ENCODE assay signal across 9 cellular contexts in genomic region chr10:11874568-11875182, GRCh38. TPM values are rescaled to one million over a fixed set of nuclear protein-coding genes. Genes with fewer than 3 reads are reported as not detected.
DNase-seq lines count a peak whose midpoint lies in the region; ATAC-seq and TF ChIP-seq lines count a peak whose summit lies in the region.
"Had no signal": no experiment of that assay in that cellular context is flagged by ENCODE, and none has a peak within 500 bp of the region (broad histone marks: within the 10 kb centered on the region; RNA-seq: fewer than 3 reads in every experiment).

No MANE protein-coding gene starts in this region.

- DNase-seq in NCI-H2029 (lab: John Stamatoyannopoulos, UW) (peak; percentile 20), NCI-H2029 treated with DMSO at 0.1 percent for 48 hours (lab: John Stamatoyannopoulos, UW) (no peak), T-cell (peak in 30 of 34 experiments; percentile 4 to 63 (median 30)), ecto neural progenitor cell (ENCODE audit: low spot score) (peak; percentile 91), mesothelial cell of epicardium (ENCODE audit: low spot score in 2 of 2, unreplicated experiment in 2 of 2) (peak; percentile 76 to 94), GM03348 (ENCODE audit: low spot score) (no peak)
- DNase-seq in stimulated activated naive CD4-positive, alpha-beta T cell treated with Interleukin-2 at 50 U/mL for 16 hours (lab: John Stamatoyannopoulos, UW) = peak; percentile 8

- H3K9me3 Mint-ChIP-seq in T-cell = no peaks in the 10 kb centered on the region
- H3K9me3 Mint-ChIP-seq in mesothelial cell of epicardium = no peaks in the 10 kb centered on the region

- TF ChIP-seq CTCF in mesothelial cell of epicardium (IDR thresholded peaks at IDR 0.05; ENCODE audit: unreplicated experiment) = no peak

- peak overlapping the region in 2 of 3 donors; percentile 31 to 50 for H3K4me3 Mint-ChIP-seq in T-cell
- H3K4me3 Mint-ChIP-seq in mesothelial cell of epicardium = peak overlapping the region; percentile 44

- H3K27ac Mint-ChIP-seq in T-cell = no peak overlapping the region
- H3K27ac Mint-ChIP-seq in mesothelial cell of epicardium = peak overlapping the region; percentile 99

- ATAC-seq in T-cell (replicated peaks in 1 of 4) (peak; percentile 42 to 88 (median 62)), GM19397 (IDR thresholded peaks at IDR 0.05; ENCODE audit: unreplicated experiment) (no peak)

- peaks cover 13 to 26% (median 19%) of the 10 kb centered on the region in 3 donors for H3K4me1 Mint-ChIP-seq in T-cell
- peaks cover 72% of the 10 kb centered on the region for H3K4me1 Mint-ChIP-seq in mesothelial cell of epicardium

- H3K36me3 Mint-ChIP-seq in T-cell = no peaks in the 10 kb centered on the region
- H3K36me3 Mint-ChIP-seq in mesothelial cell of epicardium = no peaks in the 10 kb centered on the region

- CTCF ChIA-PET in T-cell (lab: Charles Lee) = no interaction called here

- H3K27me3 Mint-ChIP-seq in T-cell (peaks cover 0 to 4% of the 10 kb centered on the region in 2 donors), mesothelial cell of epicardium (ENCODE audit: low read depth) (no peaks in the 10 kb centered on the region)

- POLR2A ChIA-PET in T-cell (lab: Charles Lee) = no interaction called here

RNA-seq across cellular contexts. Expression of gene PROSER2, which starts 51.5 kb away (rescaled TPM):
- total RNA-seq in T-cell (1 to 10 TPM; 1.7 to 4.8 (median 4.0) TPM), mesothelial cell of epicardium (16.9 to 17.8 TPM (median 17.6 TPM) in 3 replicates)
- total RNA-seq: T-helper 1 cell treated with Interleukin-12 subunit alpha and Interleukin-12 subunit beta and Interleukin-4 antibody, amounts not matched to agents 30 ng/mL and 1 ng/mL, for 36 hours had no signal

Comparison
In these comparisons a context has a peak if more than half of its experiments do, and no peak if none do; other contexts are left out.
1. DNase-seq: peak in NCI-H2029 (single experiment), T-cell (30 of 34), ecto neural progenitor cell (single experiment), mesothelial cell of epicardium (2 of 2) and stimulated activated naive CD4-positive, alpha-beta T cell treated with Interleukin-2 at 50 U/mL for 16 hours (single experiment); none in NCI-H2029 treated with DMSO at 0.1 percent for 48 hours (single experiment) and GM03348 (single experiment).